9 cellular contexts compared by ENCODE assay signal in genomic region chr17:79420318-79421243, GRCh38.
DNase-seq lines count a peak whose midpoint lies in the region; ATAC-seq and TF ChIP-seq lines count a peak whose summit lies in the region.
"Had no signal": no experiment of that assay in that cellular context is flagged by ENCODE, and none has a peak within 500 bp of the region (broad histone marks: within the 10 kb centered on the region; RNA-seq: fewer than 3 reads in every experiment).

No MANE protein-coding gene starts in this region.

- H3K36me3 ChIP-seq in endodermal cell (ENCODE audit: control insufficient read depth, insufficient read depth, low read length) (no peaks in the 10 kb centered on the region), H7 (replicated peaks; ENCODE audit: control insufficient read depth, insufficient read depth, low read length) (no peaks in the 10 kb centered on the region)
- H3K36me3 ChIP-seq: HAP-1 had no signal

- peak; percentile 34 for DNase-seq in EL
- peak; percentile 13 for DNase-seq in OCI-M1 (lab: John Stamatoyannopoulos, UW)
- peak; percentile 73 for DNase-seq in endodermal cell
- peak; percentile 39 to 51 for DNase-seq in stimulated activated CD4-positive, alpha-beta T cell treated with anti-CD3 and anti-CD28 coated beads, Interleukin-2, amount 100 ng/mL, for 24 hours
- DNase-seq in DMS79 (lab: John Stamatoyannopoulos, UW): no peak
- DNase-seq in SIG-M5 (lab: John Stamatoyannopoulos, UW): no peak
- DNase-seq in H7: no peak

- peaks cover 4% of the 10 kb centered on the region for H3K4me1 ChIP-seq in endodermal cell (ENCODE audit: control insufficient read depth, insufficient read depth, low read length)
- H3K4me1 ChIP-seq: HAP-1 had no signal

- H3K4me3 Mint-ChIP-seq in endodermal cell: no peak overlapping the region

- ATAC-seq in HG03342 (IDR thresholded peaks at IDR 0.05; ENCODE audit: unreplicated experiment): no peak

- no peaks in the 10 kb centered on the region for H3K9me3 Mint-ChIP-seq in endodermal cell

- peaks cover 10% of the 10 kb centered on the region for H3K4me1 Mint-ChIP-seq in endodermal cell

- 73 to 88% methylated on average over 10 to 19 of the region's 19 CpGs for WGBS in endodermal cell (ENCODE audit: insufficient coverage in 1 of 2, insufficient read length in 1 of 2), 2 experiments

- no peaks in the 10 kb centered on the region for H3K36me3 Mint-ChIP-seq in endodermal cell (ENCODE audit: low read depth)

- no peaks in the 10 kb centered on the region for H3K9me3 ChIP-seq in endodermal cell (ENCODE audit: control insufficient read depth, low read length)
- H3K9me3 ChIP-seq: HAP-1 had no signal

- H3K27me3 ChIP-seq in endodermal cell (ENCODE audit: control insufficient read depth, insufficient read depth, low read length, poor library complexity, severe bottlenecking): no peaks in the 10 kb centered on the region
- H3K27me3 ChIP-seq in H7 (ENCODE audit: control insufficient read depth, insufficient read depth, low read length): no peaks in the 10 kb centered on the region

- no peak overlapping the region for H3K4me3 ChIP-seq in endodermal cell (ENCODE audit: low read length)
- H3K4me3 ChIP-seq in H7 (ENCODE audit: insufficient read depth, low read depth, low read length): no peak overlapping the region
- H3K4me3 ChIP-seq: HAP-1 had no signal

- peaks cover 2% of the 10 kb centered on the region for H3K27me3 Mint-ChIP-seq in endodermal cell (ENCODE audit: insufficient read depth)

- H3K9ac ChIP-seq in endodermal cell (ENCODE audit: extremely low read depth, low read length, poor library complexity, severe bottlenecking): no peak overlapping the region

- H3K27ac ChIP-seq in endodermal cell (ENCODE audit: low read depth, low read length): no peak overlapping the region

- no peak overlapping the region for H3K27ac Mint-ChIP-seq in endodermal cell

- TF ChIP-seq CTCF in endodermal cell (conservative IDR thresholded peaks at IDR 0.05): no peak

Comparison
In these comparisons a context has a peak if more than half of its experiments do, and no peak if none do; other contexts are left out.
1. DNase-seq: peak in EL (single experiment), OCI-M1 (single experiment), endodermal cell (single experiment) and stimulated activated CD4-positive, alpha-beta T cell treated with anti-CD3 and anti-CD28 coated beads, Interleukin-2, amount 100 ng/mL, for 24 hours (2 of 2); none in DMS79 (single experiment), SIG-M5 (single experiment) and H7 (single experiment).